In the genomic region with DNA sequence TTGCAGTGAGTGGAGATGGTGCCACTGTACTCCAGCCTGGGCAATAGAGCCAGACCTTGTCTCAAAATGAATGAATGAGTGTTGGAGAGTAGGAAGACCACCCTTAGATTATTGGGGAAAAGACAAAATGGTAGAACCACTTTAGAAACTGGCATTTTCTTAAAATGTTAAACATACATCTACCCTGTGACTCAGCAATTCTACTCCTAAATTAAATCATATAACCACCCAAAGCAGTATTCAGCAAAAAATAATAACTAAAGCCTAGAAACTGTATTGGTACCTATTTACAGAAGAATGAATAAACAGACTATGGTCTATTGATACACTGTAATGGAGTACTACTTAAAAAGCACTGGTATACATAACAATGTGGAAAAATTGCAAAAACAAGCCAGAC, we compare ENCODE assay signal across 9 cellular contexts.
"Had no signal": no experiment of that assay in that cellular context is flagged by ENCODE, and none has a peak within 500 bp of the region (broad histone marks: within the 10 kb centered on the region; RNA-seq: fewer than 3 reads in every experiment).

No MANE protein-coding gene starts in this region.

- H3K4me1 ChIP-seq: HAP-1 had no signal

- H3K4me3 Mint-ChIP-seq: HFFc6, IgD-negative memory B cell had no signal

- H3K9me3 Mint-ChIP-seq: HFFc6, IgD-negative memory B cell had no signal

- H3K27ac Mint-ChIP-seq: HFFc6, IgD-negative memory B cell had no signal

- ATAC-seq: HCT116 had no signal

- H3K27ac ChIP-seq: HL-60 had no signal

- H3K4me3 ChIP-seq: HAP-1 had no signal

- H3K27me3 Mint-ChIP-seq: IgD-negative memory B cell had no signal

- DNase-seq: GOT3, H7, HFFc6, Kasumi-1, KG1 had no signal
